In genomic region chr1:157227700-157228099, GRCh38 we compare ENCODE assay signal across 7 cellular contexts.
"Had no signal": no experiment of that assay in that cellular context is flagged by ENCODE, and none has a peak within 500 bp of the region (broad histone marks: within the 10 kb centered on the region; RNA-seq: fewer than 3 reads in every experiment).

No MANE protein-coding gene starts in this region.

- DNase-seq: H9, HCEC 1CT, KG1 had no signal

- ATAC-seq: GM23338, HepG2 had no signal

- FAIRE-seq: H1, HepG2 had no signal

- H3K27ac ChIP-seq: HL-60 had no signal

- H3K4me3 ChIP-seq: GM23338 had no signal

- H3K4me2 ChIP-seq: GM23338 had no signal

- H2AFZ ChIP-seq: GM23338 had no signal
